ENCODE assay signal across 21 cellular contexts in the genomic region with DNA sequence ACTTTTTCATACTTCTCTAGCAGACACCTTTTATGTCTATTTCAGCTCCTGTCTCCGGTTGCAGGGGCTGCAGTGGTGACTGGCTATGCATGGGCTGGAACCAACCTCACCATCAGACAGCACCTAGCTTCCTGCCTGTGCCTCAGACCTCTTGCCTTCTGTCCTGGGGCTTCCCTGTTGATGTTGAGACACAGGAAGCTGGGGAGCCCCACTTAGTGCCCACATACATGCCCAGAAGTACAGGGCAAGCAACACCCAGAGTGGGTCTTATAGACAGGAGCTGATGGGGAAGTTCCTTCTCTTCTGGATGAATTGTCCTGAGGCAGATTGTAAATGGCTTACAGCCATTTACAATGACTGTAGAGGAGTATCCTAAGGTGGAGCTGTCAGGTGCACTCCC.
"Had no signal": no experiment of that assay in that cellular context is flagged by ENCODE, and none has a peak within 500 bp of the region (broad histone marks: within the 10 kb centered on the region; RNA-seq: fewer than 3 reads in every experiment).

No MANE protein-coding gene starts in this region.

- H3K27ac Mint-ChIP-seq: dendritic cell treated with granulocyte-macrophage colony-stimulating factor and Interleukin-4, amounts not matched to agents 40 ng/mL and 50 ng/mL, for 4 days; effector memory CD8-positive, alpha-beta T cell; mesothelial cell of epicardium; naive thymus-derived CD8-positive, alpha-beta T cell had no signal

- H3K4me3 Mint-ChIP-seq: dendritic cell treated with granulocyte-macrophage colony-stimulating factor and Interleukin-4, amounts not matched to agents 40 ng/mL and 50 ng/mL, for 4 days; effector memory CD8-positive, alpha-beta T cell; endodermal cell; mesothelial cell of epicardium; naive B cell; naive thymus-derived CD8-positive, alpha-beta T cell had no signal

- H3K36me3 ChIP-seq: colonic mucosa, gastroesophageal sphincter, heart left ventricle, left lung, lower lobe of right lung had no signal

- H2AFZ ChIP-seq: hepatocyte had no signal

- H3K4me2 ChIP-seq: hepatocyte had no signal

- H3K79me2 ChIP-seq: hepatocyte had no signal

- H3K27me3 ChIP-seq: colonic mucosa, hepatocyte, left lung had no signal

- H3K36me3 Mint-ChIP-seq: mesothelial cell of epicardium; naive B cell; naive thymus-derived CD8-positive, alpha-beta T cell had no signal

- ATAC-seq: effector memory CD8-positive, alpha-beta T cell; esophagus mucosa; foreskin keratinocyte; gastroesophageal sphincter; heart left ventricle; left cardiac atrium; left lung; left ventricle myocardium superior; lower lobe of right lung; mucosa of descending colon; naive thymus-derived CD8-positive, alpha-beta T cell had no signal

- H3K4me3 ChIP-seq: colonic mucosa, gastroesophageal sphincter, heart left ventricle, hepatocyte, left lung, lower lobe of right lung, mucosa of descending colon had no signal

- DNase-seq: colonic mucosa; cortex of kidney; effector CD8-positive, alpha-beta T cell; effector memory CD8-positive, alpha-beta T cell; endodermal cell; erythroblast; foreskin keratinocyte; heart left ventricle; left cardiac atrium; left lung; left ventricle myocardium superior; lower lobe of right lung; mesenchymal stem cell; mucosa of descending colon; naive B cell; naive thymus-derived CD8-positive, alpha-beta T cell had no signal

- H3K27me3 Mint-ChIP-seq: dendritic cell treated with granulocyte-macrophage colony-stimulating factor and Interleukin-4, amounts not matched to agents 40 ng/mL and 50 ng/mL, for 4 days had no signal

- H3K4me1 ChIP-seq: colonic mucosa, foreskin keratinocyte, gastroesophageal sphincter, heart left ventricle, left lung, lower lobe of right lung had no signal

- H3K9me3 Mint-ChIP-seq: dendritic cell treated with granulocyte-macrophage colony-stimulating factor and Interleukin-4, amounts not matched to agents 40 ng/mL and 50 ng/mL, for 4 days; effector memory CD8-positive, alpha-beta T cell; endodermal cell; mesothelial cell of epicardium; naive B cell; naive thymus-derived CD8-positive, alpha-beta T cell had no signal

- H3K9me3 ChIP-seq: colonic mucosa, gastroesophageal sphincter, heart left ventricle, left lung, lower lobe of right lung, mucosa of descending colon had no signal
